ENCODE assay signal across 18 cellular contexts in the genomic region with DNA sequence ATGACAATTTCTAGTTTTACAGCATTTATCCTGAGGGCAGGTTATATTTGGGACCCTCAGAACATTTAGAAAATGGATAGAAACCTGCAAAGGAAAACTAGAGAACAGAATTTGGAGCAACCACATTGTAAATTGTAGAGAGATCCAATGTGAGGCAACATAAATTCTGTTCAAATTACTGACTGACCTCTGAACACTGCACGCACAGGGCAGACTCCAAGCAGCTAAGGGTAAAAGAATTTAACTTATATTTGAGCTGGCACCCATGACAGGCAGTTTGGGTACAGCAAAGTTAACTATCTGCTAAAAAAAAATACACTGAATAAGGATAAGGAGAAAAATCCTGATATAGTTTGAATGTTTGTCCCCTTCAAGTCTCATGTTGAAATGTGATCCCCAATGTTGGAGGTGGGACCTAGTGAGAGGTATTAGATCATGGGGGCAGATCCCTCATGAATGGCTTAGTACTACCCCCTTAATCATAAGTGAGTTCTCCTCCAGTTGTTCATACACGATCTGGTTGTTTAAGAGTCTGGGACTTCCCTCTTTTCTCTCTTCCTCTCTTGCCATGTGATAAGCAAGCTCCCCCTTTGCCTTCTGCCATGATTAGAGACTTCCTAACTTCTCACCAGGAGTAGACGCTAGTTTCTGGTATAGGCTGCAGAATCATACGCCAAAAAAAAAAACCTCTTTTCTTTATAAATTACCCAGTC.
DNase-seq lines count a peak whose midpoint lies in the region; ATAC-seq and TF ChIP-seq lines count a peak whose summit lies in the region.
"Had no signal": no experiment of that assay in that cellular context is flagged by ENCODE, and none has a peak within 500 bp of the region (broad histone marks: within the 10 kb centered on the region; RNA-seq: fewer than 3 reads in every experiment).

No MANE protein-coding gene starts in this region.

- no peak for TF ChIP-seq CTCF in OCI-LY7 (conservative IDR thresholded peaks at IDR 0.05; ENCODE audit: low read length)

- no peak overlapping the region for H3K4me3 ChIP-seq in OCI-LY7 (ENCODE audit: low read depth, low read length, poor library complexity, severe bottlenecking)
- H3K4me3 ChIP-seq: BLaER1 treated with 17β-estradiol and CSF1 and Interleukin-3, amounts not matched to agents 10 nM and 100 nM; cardiac muscle cell; skin epidermis; tibial artery had no signal

- H3K36me3 ChIP-seq in OCI-LY7 (ENCODE audit: insufficient read depth, low read length), result no peaks in the 10 kb centered on the region
- H3K36me3 ChIP-seq: cardiac muscle cell, tibial artery had no signal

- intact Hi-C loops in OCI-LY7 (cut with micrococcal nuclease; ENCODE audit: unreplicated experiment), result no loop called here
- intact Hi-C loops in activated CD4-positive, alpha-beta memory T cell treated with anti-CD3 and anti-CD28 coated beads for 36 hours (cut with micrococcal nuclease), result no loop called here

- H3K27me3 Mint-ChIP-seq in activated CD4-positive, alpha-beta memory T cell treated with anti-CD3 and anti-CD28 coated beads for 36 hours, result no peaks in the 10 kb centered on the region
- no peaks in the 10 kb centered on the region for H3K27me3 Mint-ChIP-seq in activated CD4-positive, alpha-beta memory T cell treated with anti-CD3 and anti-CD28 coated beads, Interleukin-2, amount 10 ng/mL, durations not matched to agents 7 days and 5 days
- H3K27me3 Mint-ChIP-seq: activated CD8-positive, alpha-beta T cell treated with anti-CD3 and anti-CD28 coated beads for 36 hours had no signal

- DNase-seq in KG1 (lab: John Stamatoyannopoulos, UW) (peak; percentile 28), OCI-M1 (lab: John Stamatoyannopoulos, UW) (peak; percentile 90), globus pallidus (ENCODE audit: low spot score) (peak; percentile 40), OCI-LY7 (ENCODE audit: low spot score) (no peak)
- DNase-seq in stimulated activated effector memory CD8-positive, alpha-beta T cell treated with anti-CD3 and anti-CD28 coated beads, Interleukin-12 subunit alpha, Interleukin-12 subunit beta, amount 100 ng/mL, for 72 hours (ENCODE audit: low spot score in 2 of 2), result no peak
- DNase-seq in activated CD4-positive, alpha-beta memory T cell treated with anti-CD3 and anti-CD28 coated beads for 36 hours, result no peak
- DNase-seq in activated CD4-positive, alpha-beta memory T cell treated with anti-CD3 and anti-CD28 coated beads, Interleukin-2, amount 10 ng/mL, durations not matched to agents 7 days and 5 days, result no peak
- DNase-seq: activated CD8-positive, alpha-beta T cell treated with anti-CD3 and anti-CD28 coated beads for 36 hours; DMS79; HFFc6; IMR-90; NCI-H1417; NCI-H446; SK-N-SH; tibial artery had no signal

- H3K4me3 Mint-ChIP-seq in stimulated activated effector memory CD8-positive, alpha-beta T cell treated with anti-CD3 and anti-CD28 coated beads, Interleukin-12 subunit alpha, Interleukin-12 subunit beta, amount 100 ng/mL, for 72 hours, result no peak overlapping the region
- H3K4me3 Mint-ChIP-seq in activated CD4-positive, alpha-beta memory T cell treated with anti-CD3 and anti-CD28 coated beads for 36 hours, result no peak overlapping the region
- no peak overlapping the region for H3K4me3 Mint-ChIP-seq in activated CD4-positive, alpha-beta memory T cell treated with anti-CD3 and anti-CD28 coated beads, Interleukin-2, amount 10 ng/mL, durations not matched to agents 7 days and 5 days
- H3K4me3 Mint-ChIP-seq: activated CD8-positive, alpha-beta T cell treated with anti-CD3 and anti-CD28 coated beads for 36 hours; HFFc6 had no signal

- POLR2A ChIA-PET in OCI-LY7 (lab: Charles Lee), result no interaction called here
- POLR2A ChIA-PET in activated CD4-positive, alpha-beta memory T cell treated with anti-CD3 and anti-CD28 coated beads for 36 hours (lab: Charles Lee), result no interaction called here
- POLR2A ChIA-PET in activated CD4-positive, alpha-beta memory T cell treated with anti-CD3 and anti-CD28 coated beads, Interleukin-2, amount 10 ng/mL, durations not matched to agents 7 days and 5 days (lab: Charles Lee), result no interaction called here

- H3K79me2 ChIP-seq in OCI-LY7 (ENCODE audit: insufficient read depth, low read depth, low read length), result no peaks in the 10 kb centered on the region

- no peak for ATAC-seq in stimulated activated effector memory CD8-positive, alpha-beta T cell treated with anti-CD3 and anti-CD28 coated beads, Interleukin-12 subunit alpha, Interleukin-12 subunit beta, amount 100 ng/mL, for 72 hours
- ATAC-seq: activated CD8-positive, alpha-beta T cell treated with anti-CD3 and anti-CD28 coated beads for 36 hours had no signal

- no peaks in the 10 kb centered on the region for H3K36me3 Mint-ChIP-seq in stimulated activated effector memory CD8-positive, alpha-beta T cell treated with anti-CD3 and anti-CD28 coated beads, Interleukin-12 subunit alpha, Interleukin-12 subunit beta, amount 100 ng/mL, for 72 hours
- H3K36me3 Mint-ChIP-seq in activated CD4-positive, alpha-beta memory T cell treated with anti-CD3 and anti-CD28 coated beads for 36 hours, result no peaks in the 10 kb centered on the region
- no peaks in the 10 kb centered on the region for H3K36me3 Mint-ChIP-seq in activated CD4-positive, alpha-beta memory T cell treated with anti-CD3 and anti-CD28 coated beads, Interleukin-2, amount 10 ng/mL, durations not matched to agents 7 days and 5 days (ENCODE audit: low read depth)

- no peak overlapping the region for H2AFZ ChIP-seq in OCI-LY7 (ENCODE audit: low read length)

- no peaks in the 10 kb centered on the region for H3K9me3 Mint-ChIP-seq in stimulated activated effector memory CD8-positive, alpha-beta T cell treated with anti-CD3 and anti-CD28 coated beads, Interleukin-12 subunit alpha, Interleukin-12 subunit beta, amount 100 ng/mL, for 72 hours
- H3K9me3 Mint-ChIP-seq in activated CD4-positive, alpha-beta memory T cell treated with anti-CD3 and anti-CD28 coated beads for 36 hours, result no peaks in the 10 kb centered on the region
- no peaks in the 10 kb centered on the region for H3K9me3 Mint-ChIP-seq in activated CD4-positive, alpha-beta memory T cell treated with anti-CD3 and anti-CD28 coated beads, Interleukin-2, amount 10 ng/mL, durations not matched to agents 7 days and 5 days
- H3K9me3 Mint-ChIP-seq: activated CD8-positive, alpha-beta T cell treated with anti-CD3 and anti-CD28 coated beads for 36 hours; HFFc6 had no signal

- no peak overlapping the region for H3K4me2 ChIP-seq in OCI-LY7 (ENCODE audit: low read length)
- H3K4me2 ChIP-seq: SK-N-SH had no signal

- H3K27ac Mint-ChIP-seq in stimulated activated effector memory CD8-positive, alpha-beta T cell treated with anti-CD3 and anti-CD28 coated beads, Interleukin-12 subunit alpha, Interleukin-12 subunit beta, amount 100 ng/mL, for 72 hours, result peak overlapping the region; percentile 58
- H3K27ac Mint-ChIP-seq in activated CD4-positive, alpha-beta memory T cell treated with anti-CD3 and anti-CD28 coated beads for 36 hours, result no peak overlapping the region
- no peak overlapping the region for H3K27ac Mint-ChIP-seq in activated CD4-positive, alpha-beta memory T cell treated with anti-CD3 and anti-CD28 coated beads, Interleukin-2, amount 10 ng/mL, durations not matched to agents 7 days and 5 days
- H3K27ac Mint-ChIP-seq: HFFc6 had no signal

- H3K4me1 Mint-ChIP-seq in stimulated activated effector memory CD8-positive, alpha-beta T cell treated with anti-CD3 and anti-CD28 coated beads, Interleukin-12 subunit alpha, Interleukin-12 subunit beta, amount 100 ng/mL, for 72 hours, result no peaks in the 10 kb centered on the region
- H3K4me1 Mint-ChIP-seq in activated CD4-positive, alpha-beta memory T cell treated with anti-CD3 and anti-CD28 coated beads for 36 hours (ENCODE audit: low read depth), result peaks cover 4% of the 10 kb centered on the region
- peaks cover 3% of the 10 kb centered on the region for H3K4me1 Mint-ChIP-seq in activated CD4-positive, alpha-beta memory T cell treated with anti-CD3 and anti-CD28 coated beads, Interleukin-2, amount 10 ng/mL, durations not matched to agents 7 days and 5 days

- CTCF ChIA-PET in OCI-LY7 (lab: Charles Lee; ENCODE audit: unreplicated experiment), result no interaction called here
- CTCF ChIA-PET in activated CD4-positive, alpha-beta memory T cell treated with anti-CD3 and anti-CD28 coated beads for 36 hours (lab: Charles Lee), result no interaction called here
- CTCF ChIA-PET in activated CD4-positive, alpha-beta memory T cell treated with anti-CD3 and anti-CD28 coated beads, Interleukin-2, amount 10 ng/mL, durations not matched to agents 7 days and 5 days (lab: Charles Lee), result no interaction called here

- no peak overlapping the region for H3K27ac ChIP-seq in OCI-LY7 (ENCODE audit: low read depth, low read length, poor library complexity, severe bottlenecking)
- H3K27ac ChIP-seq: cardiac muscle cell, tibial artery had no signal

- no TSS peak for BruUV-seq in OCI-LY7 (replicated peaks; lab: Mats Ljungman, UMichigan)

- H4K20me1 ChIP-seq in OCI-LY7 (ENCODE audit: insufficient read depth, low read length), result no peaks in the 10 kb centered on the region
- H4K20me1 ChIP-seq: BLaER1 treated with 17β-estradiol and CSF1 and Interleukin-3, amounts not matched to agents 10 nM and 100 nM had no signal

- H3K9me2 ChIP-seq in OCI-LY7 (ENCODE audit: insufficient read depth, low read length), result no peaks in the 10 kb centered on the region
- H3K9me2 ChIP-seq: SK-N-SH had no signal

- H3K9me3 ChIP-seq in OCI-LY7 (ENCODE audit: low read length), result no peaks in the 10 kb centered on the region
- H3K9me3 ChIP-seq: BLaER1 treated with 17β-estradiol and CSF1 and Interleukin-3, amounts not matched to agents 10 nM and 100 nM; SK-N-SH; tibial artery had no signal

- H3K4me1 ChIP-seq in OCI-LY7 (ENCODE audit: insufficient read depth, low read length, poor library complexity, severe bottlenecking), result peaks cover under 1% of the 10 kb centered on the region

Comparison
In these comparisons a context has a peak if more than half of its experiments do, and no peak if none do; other contexts are left out.
1. DNase-seq: peak in KG1 (single experiment), OCI-M1 (single experiment) and globus pallidus (single experiment); none in stimulated activated effector memory CD8-positive, alpha-beta T cell treated with anti-CD3 and anti-CD28 coated beads, Interleukin-12 subunit alpha, Interleukin-12 subunit beta, amount 100 ng/mL, for 72 hours (0 of 2), OCI-LY7 (single experiment), activated CD4-positive, alpha-beta memory T cell treated with anti-CD3 and anti-CD28 coated beads for 36 hours (single experiment) and activated CD4-positive, alpha-beta memory T cell treated with anti-CD3 and anti-CD28 coated beads, Interleukin-2, amount 10 ng/mL, durations not matched to agents 7 days and 5 days (single experiment).